In genomic region chr14:96497087-96497486, GRCh38 we compare ENCODE assay signal across 15 cellular contexts. TPM values are rescaled to one million over a fixed set of nuclear protein-coding genes. Genes with fewer than 3 reads are reported as not detected.
A peak's percentile ranks its signal among the peaks of the same experiment; 100 is the strongest.
DNase-seq lines count a peak whose midpoint lies in the region; ATAC-seq lines count a peak whose summit lies in the region.
"Had no signal": no experiment of that assay in that cellular context is flagged by ENCODE, and none has a peak within 500 bp of the region (broad histone marks: within the 10 kb centered on the region; RNA-seq: fewer than 3 reads in every experiment).

No MANE protein-coding gene starts in this region.

- H3K27me3 ChIP-seq in Karpas-422 (ENCODE audit: low read length) (no peaks in the 10 kb centered on the region), trophoblast cell (ENCODE audit: insufficient read depth, low read length) (no peaks in the 10 kb centered on the region)

- ATAC-seq in GM21717 (IDR thresholded peaks at IDR 0.05; ENCODE audit: unreplicated experiment) = peak; percentile 36
- ATAC-seq: activated T-cell treated with anti-CD3 and anti-CD28 coated beads, Interleukin-2, amount 50 U/mL, for 4 hours; GM23338; sciatic nerve had no signal

- H4K8ac ChIP-seq in trophoblast cell (ENCODE audit: low read depth, low read length) = no peak overlapping the region

- peaks cover 11% of the 10 kb centered on the region for H3K79me1 ChIP-seq in trophoblast cell (ENCODE audit: low read length)

- H2BK120ac ChIP-seq in trophoblast cell (ENCODE audit: insufficient read depth, low read length, poor library complexity) = no peak overlapping the region

- no peaks in the 10 kb centered on the region for H4K20me1 ChIP-seq in Karpas-422 (ENCODE audit: insufficient read depth, low read depth, low read length)

- H2AFZ ChIP-seq in Karpas-422 (ENCODE audit: low read length) (no peak overlapping the region), trophoblast cell (ENCODE audit: insufficient read depth, low read length, poor library complexity) (no peak overlapping the region)
- H2AFZ ChIP-seq: GM23338 had no signal

- H3K4me2 ChIP-seq in Karpas-422 (ENCODE audit: low read depth, low read length, poor library complexity, severe bottlenecking) = peak overlapping the region; percentile 17
- no peak overlapping the region for H3K4me2 ChIP-seq in trophoblast cell (ENCODE audit: low read length)
- H3K4me2 ChIP-seq: GM23338 had no signal

- no peak overlapping the region for H3K23ac ChIP-seq in trophoblast cell (ENCODE audit: low read length)

- no peaks in the 10 kb centered on the region for H3K9me3 Mint-ChIP-seq in activated CD4-positive, alpha-beta memory T cell treated with anti-CD3 and anti-CD28 coated beads, Interleukin-2, amount 10 ng/mL, durations not matched to agents 7 days and 5 days
- H3K9me3 Mint-ChIP-seq: activated T-cell treated with anti-CD3 and anti-CD28 coated beads, Interleukin-2, amount 50 U/mL, for 4 hours; GM23338; nephron had no signal

- H4K12ac ChIP-seq in trophoblast cell (ENCODE audit: low read depth, low read length) = no peak overlapping the region

- H3K4me3 Mint-ChIP-seq in activated CD4-positive, alpha-beta memory T cell treated with anti-CD3 and anti-CD28 coated beads, Interleukin-2, amount 10 ng/mL, durations not matched to agents 7 days and 5 days = no peak overlapping the region
- H3K4me3 Mint-ChIP-seq: activated T-cell treated with anti-CD3 and anti-CD28 coated beads, Interleukin-2, amount 50 U/mL, for 4 hours; GM23338; nephron had no signal

- H3K9me3 ChIP-seq in Karpas-422 (ENCODE audit: low read length) = no peaks in the 10 kb centered on the region
- H3K9me3 ChIP-seq in trophoblast cell (ENCODE audit: insufficient read depth, low read depth, low read length) = no peaks in the 10 kb centered on the region

- CTCF ChIA-PET in activated CD4-positive, alpha-beta memory T cell treated with anti-CD3 and anti-CD28 coated beads, Interleukin-2, amount 10 ng/mL, durations not matched to agents 7 days and 5 days (lab: Charles Lee) = no interaction called here

- H3K4ac ChIP-seq in trophoblast cell (ENCODE audit: low read depth, low read length) = no peak overlapping the region

- H3K4me1 ChIP-seq in Karpas-422 (ENCODE audit: low read length) = peaks cover 41% of the 10 kb centered on the region
- H3K4me1 ChIP-seq in trophoblast cell (ENCODE audit: control insufficient read depth in 1 of 2, insufficient read depth in 2 of 2, low read length in 2 of 2) = peaks cover 2 to 5% of the 10 kb centered on the region in 2 experiments

- peak; percentile 68 for DNase-seq in NK-92 treated with Interleukin-12 subunit alpha and Interleukin-12 subunit beta, amount 100 ng/mL, for 24 hours (lab: John Stamatoyannopoulos, UW)
- DNase-seq in NK-92 (lab: John Stamatoyannopoulos, UW; ENCODE audit: unreplicated experiment) (no peak), Karpas-422 (no peak), trophoblast cell (peak; percentile 62 to 70), DMS79 (lab: John Stamatoyannopoulos, UW) (no peak)
- DNase-seq in stimulated activated CD8-positive, alpha-beta memory T cell treated with anti-CD3 and anti-CD28 coated beads, Interleukin-4, amount 100 ng/mL, for 48 hours = no peak
- no peak for DNase-seq in activated CD4-positive, alpha-beta memory T cell treated with anti-CD3 and anti-CD28 coated beads, Interleukin-2, amount 10 ng/mL, durations not matched to agents 7 days and 5 days
- DNase-seq: activated T-cell treated with anti-CD3 and anti-CD28 coated beads, Interleukin-2, amount 50 U/mL, for 4 hours; effector CD8-positive, alpha-beta T cell; Kasumi-1 had no signal

- H2AK5ac ChIP-seq in trophoblast cell (ENCODE audit: low read length) = no peak overlapping the region

- peaks cover 19% of the 10 kb centered on the region for H3K4me1 Mint-ChIP-seq in activated CD4-positive, alpha-beta memory T cell treated with anti-CD3 and anti-CD28 coated beads, Interleukin-2, amount 10 ng/mL, durations not matched to agents 7 days and 5 days
- H3K4me1 Mint-ChIP-seq: GM23338, nephron had no signal

- H3K27ac Mint-ChIP-seq in activated CD4-positive, alpha-beta memory T cell treated with anti-CD3 and anti-CD28 coated beads, Interleukin-2, amount 10 ng/mL, durations not matched to agents 7 days and 5 days = no peak overlapping the region
- H3K27ac Mint-ChIP-seq: GM23338, nephron had no signal

- peaks cover under 1% of the 10 kb centered on the region for H3K36me3 Mint-ChIP-seq in activated CD4-positive, alpha-beta memory T cell treated with anti-CD3 and anti-CD28 coated beads, Interleukin-2, amount 10 ng/mL, durations not matched to agents 7 days and 5 days (ENCODE audit: low read depth)

- H3K27ac ChIP-seq in Karpas-422 (ENCODE audit: low read length) = no peak overlapping the region
- H3K27ac ChIP-seq in trophoblast cell (ENCODE audit: low read depth, low read length) = peak overlapping the region; percentile 21
- H3K27ac ChIP-seq: 22Rv1 had no signal

- no peak overlapping the region for H3K4me3 ChIP-seq in Karpas-422 (ENCODE audit: low read length)
- no peak overlapping the region for H3K4me3 ChIP-seq in trophoblast cell (ENCODE audit: low read depth, low read length)
- H3K4me3 ChIP-seq: GM23338 had no signal

- H2BK12ac ChIP-seq in trophoblast cell (ENCODE audit: low read length) = no peak overlapping the region

- no peak overlapping the region for H4K91ac ChIP-seq in trophoblast cell (ENCODE audit: low read depth, low read length)

- no CpG with 5 or more reads among the region's 5 CpGs for WGBS in trophoblast cell (ENCODE audit: extremely low coverage, insufficient coverage, insufficient read length)

- H3K27me3 Mint-ChIP-seq in activated CD4-positive, alpha-beta memory T cell treated with anti-CD3 and anti-CD28 coated beads, Interleukin-2, amount 10 ng/mL, durations not matched to agents 7 days and 5 days = peaks cover 33% of the 10 kb centered on the region

- no peaks in the 10 kb centered on the region for H3K9me2 ChIP-seq in Karpas-422 (replicated peaks; ENCODE audit: insufficient read depth, low read length)

- H3K18ac ChIP-seq in trophoblast cell (ENCODE audit: low read length) = no peak overlapping the region

- peaks cover 10% of the 10 kb centered on the region; the same call in 1 of the 2 replicates for H3K79me2 ChIP-seq in Karpas-422 (ENCODE audit: low read length)
- H3K79me2 ChIP-seq in trophoblast cell (ENCODE audit: control insufficient read depth, insufficient read depth, low read length, poor library complexity) = peaks cover 9% of the 10 kb centered on the region

- H3K14ac ChIP-seq in trophoblast cell (ENCODE audit: low read length) = no peak overlapping the region

- no peaks in the 10 kb centered on the region for H3K36me3 ChIP-seq in Karpas-422 (ENCODE audit: insufficient read depth, low read length)
- no peaks in the 10 kb centered on the region for H3K36me3 ChIP-seq in trophoblast cell (ENCODE audit: control insufficient read depth in 1 of 2, insufficient read depth in 2 of 2, low read length in 2 of 2)

- POLR2A ChIA-PET in activated CD4-positive, alpha-beta memory T cell treated with anti-CD3 and anti-CD28 coated beads, Interleukin-2, amount 10 ng/mL, durations not matched to agents 7 days and 5 days (lab: Charles Lee) = no interaction called here

- H2BK5ac ChIP-seq in trophoblast cell (ENCODE audit: low read depth, low read length, poor library complexity) = no peak overlapping the region

- no peak overlapping the region for H3K9ac ChIP-seq in Karpas-422 (ENCODE audit: low read length)
- no peak overlapping the region for H3K9ac ChIP-seq in trophoblast cell (ENCODE audit: low read length)

RNA-seq across cellular contexts. Expression of gene PAPOLA, which starts 5.1 kb away (rescaled TPM):
- total RNA-seq in Karpas-422 (2014; rRNA removed; shearing (Covaris generic); ENCODE audit: low replicate concordance) = 147 and 313 TPM in 2 replicates
- polyA plus RNA-seq in trophoblast cell (2013) = 521 and 554 TPM in 2 replicates
- total RNA-seq in activated CD4-positive, alpha-beta memory T cell treated with anti-CD3 and anti-CD28 coated beads, Interleukin-2, amount 10 ng/mL, durations not matched to agents 7 days and 5 days = 100 to 1,000 TPM; 164 to 173 TPM

Comparison
In these comparisons a context has a peak if more than half of its experiments do, and no peak if none do; other contexts are left out.
1. DNase-seq: peak in NK-92 treated with Interleukin-12 subunit alpha and Interleukin-12 subunit beta, amount 100 ng/mL, for 24 hours (single experiment) and trophoblast cell (2 of 2); none in NK-92 (single experiment), Karpas-422 (single experiment), stimulated activated CD8-positive, alpha-beta memory T cell treated with anti-CD3 and anti-CD28 coated beads, Interleukin-4, amount 100 ng/mL, for 48 hours (single experiment), activated CD4-positive, alpha-beta memory T cell treated with anti-CD3 and anti-CD28 coated beads, Interleukin-2, amount 10 ng/mL, durations not matched to agents 7 days and 5 days (single experiment) and DMS79 (single experiment).